Comparison of ENCODE assay signal across 22 cellular contexts in genomic region chrX:72366746-72367145, GRCh38.
"Had no signal": no experiment of that assay in that cellular context is flagged by ENCODE, and none has a peak within 500 bp of the region (broad histone marks: within the 10 kb centered on the region; RNA-seq: fewer than 3 reads in every experiment).

No MANE protein-coding gene starts in this region.

- H3K27ac Mint-ChIP-seq: activated naive CD8-positive, alpha-beta T cell treated with anti-CD3 and anti-CD28 coated beads for 36 hours; activated T-cell treated with anti-CD3 and anti-CD28 coated beads, Interleukin-2, amount 50 U/mL, for 24 hours; activated T-helper 2 cell treated with anti-CD3 and anti-CD28 coated beads, Interferon-gamma antibody, Interleukin-2, Interleukin-4, amounts not matched to agents 10 μg/mL and 5 μg/mL and 100 μg/mL, durations not matched to agents 14 hours and 24 hours and 36 hours; natural killer cell; stimulated activated memory B cell treated with anti-CD40 and anti-IgM and Interleukin-4, amounts not matched to agents 10 μg/mL and 1 μg/mL and 100 μg/mL, for 72 hours had no signal

- H3K27me3 Mint-ChIP-seq: activated naive CD8-positive, alpha-beta T cell treated with anti-CD3 and anti-CD28 coated beads for 36 hours; stimulated activated memory B cell treated with anti-CD40 and anti-IgM and Interleukin-4, amounts not matched to agents 10 μg/mL and 1 μg/mL and 100 μg/mL, for 72 hours had no signal

- H3K4me2 ChIP-seq: smooth muscle cell had no signal

- H3K4me1 ChIP-seq: left ventricle myocardium inferior, sigmoid colon, stomach, transverse colon, vagina had no signal

- H2AFZ ChIP-seq: parathyroid adenoma had no signal

- H3K36me3 ChIP-seq: cardiac muscle cell, left ventricle myocardium inferior, sigmoid colon, stomach, transverse colon, vagina had no signal

- H3K9me3 ChIP-seq: left ventricle myocardium inferior, sigmoid colon, stomach, transverse colon, vagina had no signal

- ATAC-seq: natural killer cell; stimulated activated memory B cell treated with anti-CD40 and anti-IgM and Interleukin-4, amounts not matched to agents 10 μg/mL and 1 μg/mL and 100 μg/mL, for 72 hours had no signal

- H3K79me2 ChIP-seq: parathyroid adenoma had no signal

- H3K4me3 ChIP-seq: cardiac muscle cell, left ventricle myocardium inferior, sigmoid colon, smooth muscle cell, stomach, transverse colon, vagina had no signal

- H3K27ac ChIP-seq: cardiac muscle cell, epithelial cell of prostate, left ventricle myocardium inferior, parathyroid adenoma, sigmoid colon, stomach, transverse colon, vagina had no signal

- H3K9me3 Mint-ChIP-seq: activated naive CD8-positive, alpha-beta T cell treated with anti-CD3 and anti-CD28 coated beads for 36 hours; activated T-cell treated with anti-CD3 and anti-CD28 coated beads, Interleukin-2, amount 50 U/mL, for 24 hours; activated T-helper 2 cell treated with anti-CD3 and anti-CD28 coated beads, Interferon-gamma antibody, Interleukin-2, Interleukin-4, amounts not matched to agents 10 μg/mL and 5 μg/mL and 100 μg/mL, durations not matched to agents 14 hours and 24 hours and 36 hours; natural killer cell; stimulated activated memory B cell treated with anti-CD40 and anti-IgM and Interleukin-4, amounts not matched to agents 10 μg/mL and 1 μg/mL and 100 μg/mL, for 72 hours had no signal

- DNase-seq: activated CD4-positive, alpha-beta T cell treated with anti-CD3 and anti-CD28 coated beads for 1 hour; activated naive CD4-positive, alpha-beta T cell treated with Interleukin-2 at 50 U/mL for 16 hours; activated naive CD8-positive, alpha-beta T cell treated with anti-CD3 and anti-CD28 coated beads for 36 hours; activated T-cell treated with anti-CD3 and anti-CD28 coated beads, Interleukin-2, amount 50 U/mL, for 24 hours; amniotic stem cell; kidney glomerular epithelial cell; left ventricle myocardium inferior; mammary epithelial cell; midbrain; natural killer cell; sigmoid colon; stimulated activated CD4-positive, alpha-beta T cell treated with anti-CD3 and anti-CD28 coated beads, Interleukin-15, amount 100 ng/mL, for 24 hours; stomach; T-helper 1 cell; transverse colon had no signal

- H3K36me3 Mint-ChIP-seq: activated naive CD8-positive, alpha-beta T cell treated with anti-CD3 and anti-CD28 coated beads for 36 hours; natural killer cell had no signal

- H3K27me3 ChIP-seq: cardiac muscle cell, sigmoid colon, stomach, transverse colon, vagina had no signal

- H3K4me3 Mint-ChIP-seq: activated naive CD8-positive, alpha-beta T cell treated with anti-CD3 and anti-CD28 coated beads for 36 hours; activated T-cell treated with anti-CD3 and anti-CD28 coated beads, Interleukin-2, amount 50 U/mL, for 24 hours; natural killer cell; stimulated activated memory B cell treated with anti-CD40 and anti-IgM and Interleukin-4, amounts not matched to agents 10 μg/mL and 1 μg/mL and 100 μg/mL, for 72 hours had no signal

- H3K4me1 Mint-ChIP-seq: activated naive CD8-positive, alpha-beta T cell treated with anti-CD3 and anti-CD28 coated beads for 36 hours; natural killer cell had no signal
